ENCODE assay signal across 22 cellular contexts in the genomic region with DNA sequence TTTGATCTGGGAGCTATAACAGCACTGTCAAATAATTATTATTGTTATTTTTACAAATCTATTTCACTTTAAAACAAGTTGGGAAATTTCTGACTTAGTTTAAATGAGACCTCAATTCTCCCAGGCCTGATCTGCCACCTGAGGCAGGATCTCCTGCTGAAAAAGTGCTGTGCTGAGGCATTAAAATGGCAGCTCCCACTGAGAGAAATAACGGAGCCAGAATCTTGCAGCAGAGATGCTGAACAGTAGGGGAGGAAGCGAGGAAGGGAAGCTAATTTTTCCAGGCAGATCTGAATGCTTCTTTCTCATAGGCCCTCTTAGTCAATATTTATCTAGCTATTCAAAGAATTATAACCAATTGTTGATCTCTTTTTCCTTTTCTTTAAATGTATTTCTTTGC.
DNase-seq lines count a peak whose midpoint lies in the region; ATAC-seq and TF ChIP-seq lines count a peak whose summit lies in the region.
"Had no signal": no experiment of that assay in that cellular context is flagged by ENCODE, and none has a peak within 500 bp of the region (broad histone marks: within the 10 kb centered on the region; RNA-seq: fewer than 3 reads in every experiment).

No MANE protein-coding gene starts in this region.

- DNase-seq in G401 (ENCODE audit: low spot score) (peak; percentile 53), NCI-H69 (lab: John Stamatoyannopoulos, UW) (peak; percentile 60), endodermal cell (no peak), neuronal stem cell (ENCODE audit: low spot score) (no peak), GOT3 (lab: John Stamatoyannopoulos, UW) (no peak), NCI-H2107 treated with DMSO at 0.1 percent for 48 hours (lab: John Stamatoyannopoulos, UW; ENCODE audit: unreplicated experiment) (no peak)
- DNase-seq: AML-193; Calu3; CD8-positive, alpha-beta memory T cell; DMS153; HFFc6; KBM-7; MM.1S; NCI-H1048; NCI-H1417 treated with DMSO at 0.1 percent for 48 hours; NCI-H187; NCI-H510A treated with DMSO at 0.1 percent for 48 hours; NCI-H774; Peyer's patch had no signal

- H3K27me3 ChIP-seq in endodermal cell (ENCODE audit: control insufficient read depth, insufficient read depth, low read length, poor library complexity, severe bottlenecking) (no peaks in the 10 kb centered on the region), neuronal stem cell (ENCODE audit: control insufficient read depth in 3 of 3, insufficient read depth in 3 of 3, low read depth in 1 of 3, low read length in 3 of 3) (peaks cover 0 to 5% (median 0%) of the 10 kb centered on the region in 3 experiments)
- H3K27me3 ChIP-seq: Peyer's patch had no signal

- H4K8ac ChIP-seq in neuronal stem cell (ENCODE audit: low read depth, low read length): no peak overlapping the region

- H3K79me1 ChIP-seq in neuronal stem cell (ENCODE audit: low read depth, low read length): no peaks in the 10 kb centered on the region

- no peak overlapping the region for H2BK120ac ChIP-seq in neuronal stem cell (ENCODE audit: low read depth, low read length)

- H3K36me3 ChIP-seq in endodermal cell (ENCODE audit: control insufficient read depth, insufficient read depth, low read length) (no peaks in the 10 kb centered on the region), neuronal stem cell (replicated peaks in 1 of 2; ENCODE audit: control insufficient read depth in 2 of 2, insufficient read depth in 2 of 2, low read length in 2 of 2) (no peaks in the 10 kb centered on the region)
- H3K36me3 ChIP-seq: Peyer's patch had no signal

- peaks cover 6% of the 10 kb centered on the region for H3K4me1 Mint-ChIP-seq in endodermal cell
- H3K4me1 Mint-ChIP-seq: CD8-positive, alpha-beta memory T cell had no signal

- H3K14ac ChIP-seq in neuronal stem cell (ENCODE audit: low read length): no peak overlapping the region

- H3K4me3 ChIP-seq in endodermal cell (ENCODE audit: low read length) (no peak overlapping the region), neuronal stem cell (ENCODE audit: low read length in 2 of 2) (no peak overlapping the region)
- H3K4me3 ChIP-seq: Peyer's patch had no signal

- H3K27ac ChIP-seq in endodermal cell (ENCODE audit: low read depth, low read length): peak overlapping the region; percentile 69
- no peak overlapping the region for H3K27ac ChIP-seq in neuronal stem cell (replicated peaks; ENCODE audit: low read length)
- H3K27ac ChIP-seq: C4-2B, Peyer's patch had no signal

- H4K91ac ChIP-seq in neuronal stem cell (ENCODE audit: low read depth, low read length, poor library complexity): no peak overlapping the region

- H2BK15ac ChIP-seq in neuronal stem cell (ENCODE audit: low read length): no peak overlapping the region

- no peak overlapping the region for H3K18ac ChIP-seq in neuronal stem cell (ENCODE audit: low read length)

- no peaks in the 10 kb centered on the region for H3K27me3 Mint-ChIP-seq in endodermal cell (ENCODE audit: insufficient read depth)
- H3K27me3 Mint-ChIP-seq: CD8-positive, alpha-beta memory T cell had no signal

- no peaks in the 10 kb centered on the region for H3K9me3 Mint-ChIP-seq in endodermal cell
- H3K9me3 Mint-ChIP-seq: HFFc6 had no signal

- no peak overlapping the region for H2BK5ac ChIP-seq in neuronal stem cell (ENCODE audit: low read length)

- H2BK12ac ChIP-seq in neuronal stem cell (ENCODE audit: low read length): no peak overlapping the region

- no peak for TF ChIP-seq CTCF in endodermal cell (conservative IDR thresholded peaks at IDR 0.05)

- H3K27ac Mint-ChIP-seq in endodermal cell: no peak overlapping the region
- H3K27ac Mint-ChIP-seq: CD8-positive, alpha-beta memory T cell; HFFc6 had no signal

- no peak overlapping the region for H2AK5ac ChIP-seq in neuronal stem cell (ENCODE audit: low read depth, low read length)

- no peak overlapping the region for H3K23ac ChIP-seq in neuronal stem cell (ENCODE audit: low read depth, low read length, poor library complexity)

- peak overlapping the region; percentile 73 for H2AFZ ChIP-seq in neuronal stem cell (ENCODE audit: low read length)

- no peak overlapping the region for H3K4ac ChIP-seq in neuronal stem cell (ENCODE audit: low read length)

- no peaks in the 10 kb centered on the region for H3K4me1 ChIP-seq in endodermal cell (ENCODE audit: control insufficient read depth, insufficient read depth, low read length)
- peaks cover 0 to 3% of the 10 kb centered on the region in 2 donors for H3K4me1 ChIP-seq in neuronal stem cell (ENCODE audit: control insufficient read depth in 2 of 2, insufficient read depth in 1 of 2, low read depth in 1 of 2, low read length in 2 of 2)
- H3K4me1 ChIP-seq: Peyer's patch had no signal

- H3K4me2 ChIP-seq in neuronal stem cell (ENCODE audit: insufficient read depth, low read length, poor library complexity, severe bottlenecking): no peak overlapping the region

- in situ Hi-C loops in G401 (cut with HindIII; ENCODE audit: low sequenced_read_pairs): no loop called here

- no peak for ATAC-seq in GM21528 (IDR thresholded peaks at IDR 0.05; ENCODE audit: low FRiP score, unreplicated experiment)
- ATAC-seq: SK-N-SH treated with all-trans-retinoic acid at 6 μM for 48 hours had no signal

- H3K9ac ChIP-seq in endodermal cell (ENCODE audit: extremely low read depth, low read length, poor library complexity, severe bottlenecking) (no peak overlapping the region), neuronal stem cell (ENCODE audit: low read depth, low read length, poor library complexity) (no peak overlapping the region)

- no peaks in the 10 kb centered on the region for H3K9me3 ChIP-seq in endodermal cell (ENCODE audit: control insufficient read depth, low read length)
- no peaks in the 10 kb centered on the region for H3K9me3 ChIP-seq in neuronal stem cell (replicated peaks in 1 of 2; ENCODE audit: control insufficient read depth in 2 of 2, insufficient read depth in 1 of 2, low read depth in 1 of 2, low read length in 2 of 2)
- H3K9me3 ChIP-seq: Peyer's patch had no signal

- H3K36me3 Mint-ChIP-seq in endodermal cell (ENCODE audit: low read depth): no peaks in the 10 kb centered on the region
- H3K36me3 Mint-ChIP-seq: CD8-positive, alpha-beta memory T cell had no signal

- H3K4me3 Mint-ChIP-seq in endodermal cell: no peak overlapping the region
- H3K4me3 Mint-ChIP-seq: CD8-positive, alpha-beta memory T cell; HFFc6 had no signal

- 41 to 48% methylated on average over 2 of the region's 2 CpGs for WGBS in endodermal cell (ENCODE audit: insufficient coverage in 1 of 2, insufficient read length in 1 of 2), 2 experiments
- no CpG with 5 or more reads among the region's 2 CpGs for WGBS in neuronal stem cell (ENCODE audit: extremely low coverage in 2 of 2, insufficient read length in 2 of 2, insufficient replicate concordance in 1 of 2), 2 donors

Comparison
In these comparisons a context has a peak if more than half of its experiments do, and no peak if none do; other contexts are left out.
1. DNase-seq: peak in G401 (single experiment) and NCI-H69 (single experiment); none in endodermal cell (single experiment), neuronal stem cell (single experiment), GOT3 (single experiment) and NCI-H2107 treated with DMSO at 0.1 percent for 48 hours (single experiment).